ENCODE assay signal across 9 cellular contexts in the genomic region with DNA sequence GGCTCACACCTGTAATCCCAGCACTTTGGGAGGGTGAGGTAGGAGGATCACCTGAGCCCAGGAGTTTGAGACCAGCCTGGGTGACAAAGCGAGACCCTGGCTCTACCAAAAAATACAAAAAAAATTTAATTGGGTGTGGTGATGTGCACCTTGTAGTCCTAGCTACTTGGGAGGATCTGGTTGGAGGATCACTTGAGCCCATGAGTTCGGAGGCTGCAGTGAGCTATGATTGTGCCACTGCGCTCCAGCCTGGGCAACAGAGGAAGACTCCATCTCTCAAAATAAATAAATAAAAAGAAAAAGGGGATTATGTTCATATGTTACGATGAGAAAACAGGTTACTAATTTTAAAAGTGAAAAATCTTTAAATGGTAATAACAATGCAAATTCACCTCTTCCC. TPM values are rescaled to one million over a fixed set of nuclear protein-coding genes. Genes with fewer than 3 reads are reported as not detected.
A peak's percentile ranks its signal among the peaks of the same experiment; 100 is the strongest.
DNase-seq lines count a peak whose midpoint lies in the region; ATAC-seq and TF ChIP-seq lines count a peak whose summit lies in the region.
"Had no signal": no experiment of that assay in that cellular context is flagged by ENCODE, and none has a peak within 500 bp of the region (broad histone marks: within the 10 kb centered on the region; RNA-seq: fewer than 3 reads in every experiment).

No MANE protein-coding gene starts in this region.

- H3K36me3 ChIP-seq in kidney epithelial cell (ENCODE audit: control insufficient read depth, insufficient read depth, low read length) (no peaks in the 10 kb centered on the region), upper lobe of left lung (peaks cover 0 to 10% (median 8%) of the 10 kb centered on the region in 4 donors)
- H3K36me3 ChIP-seq: cardiac muscle cell had no signal

- no peak for TF ChIP-seq POLR2A in upper lobe of left lung (IDR thresholded peaks at IDR 0.05)

- H3K27me3 ChIP-seq in kidney epithelial cell (ENCODE audit: control insufficient read depth, insufficient read depth, low read length) (no peaks in the 10 kb centered on the region), upper lobe of left lung (no peaks in the 10 kb centered on the region)

- peak overlapping the region; percentile 37 to 97 (median 90) for H3K27ac ChIP-seq in upper lobe of left lung
- H3K27ac ChIP-seq: cardiac muscle cell had no signal

- peak overlapping the region; percentile 61 for H3K4me3 ChIP-seq in kidney epithelial cell (ENCODE audit: low read depth, low read length)
- peak overlapping the region; percentile 16 to 96 (median 70) for H3K4me3 ChIP-seq in upper lobe of left lung

- H3K27me3 Mint-ChIP-seq in activated naive CD4-positive, alpha-beta T cell treated with anti-CD3 and anti-CD28 coated beads, Interleukin-2, amount 50 U/mL, for 24 hours = no peaks in the 10 kb centered on the region
- no peaks in the 10 kb centered on the region for H3K27me3 Mint-ChIP-seq in activated T-helper 1 cell treated with anti-CD3 and anti-CD28 coated beads, Interleukin-12 subunit alpha, Interleukin-12 subunit beta, Interleukin-2, Interleukin-4 antibody, amounts not matched to agents 30 ng/mL and 10 ng/mL and 1 ng/mL, durations not matched to agents 14 hours and 24 hours and 36 hours (ENCODE audit: insufficient read depth)

- intact Hi-C loops in activated T-helper 1 cell treated with anti-CD3 and anti-CD28 coated beads, Interleukin-12 subunit alpha, Interleukin-12 subunit beta, Interleukin-2, Interleukin-4 antibody, amounts not matched to agents 30 ng/mL and 10 ng/mL and 1 ng/mL, durations not matched to agents 14 hours and 24 hours and 36 hours (cut with micrococcal nuclease) = loop anchor here (1.0 to 10.0 kb wide), 10 partner anchors 10 to 947 kb away; partner anchors contain the start of genes GLG1, KARS1, PSMD7 and RFWD3

- no peaks in the 10 kb centered on the region for H3K9me3 ChIP-seq in upper lobe of left lung

- no peak for TF ChIP-seq EP300 in upper lobe of left lung (IDR thresholded peaks at IDR 0.05)

- H3K4me3 Mint-ChIP-seq in activated naive CD4-positive, alpha-beta T cell treated with anti-CD3 and anti-CD28 coated beads, Interleukin-2, amount 50 U/mL, for 24 hours = peak overlapping the region; percentile 100
- H3K4me3 Mint-ChIP-seq in activated T-helper 1 cell treated with anti-CD3 and anti-CD28 coated beads, Interleukin-12 subunit alpha, Interleukin-12 subunit beta, Interleukin-2, Interleukin-4 antibody, amounts not matched to agents 30 ng/mL and 10 ng/mL and 1 ng/mL, durations not matched to agents 14 hours and 24 hours and 36 hours = peak overlapping the region; percentile 100

- peaks cover 10% of the 10 kb centered on the region for H3K36me3 Mint-ChIP-seq in activated naive CD4-positive, alpha-beta T cell treated with anti-CD3 and anti-CD28 coated beads, Interleukin-2, amount 50 U/mL, for 24 hours
- H3K36me3 Mint-ChIP-seq in activated T-helper 1 cell treated with anti-CD3 and anti-CD28 coated beads, Interleukin-12 subunit alpha, Interleukin-12 subunit beta, Interleukin-2, Interleukin-4 antibody, amounts not matched to agents 30 ng/mL and 10 ng/mL and 1 ng/mL, durations not matched to agents 14 hours and 24 hours and 36 hours (ENCODE audit: low read depth) = peaks cover 25% of the 10 kb centered on the region

- 50 to 53% methylated on average over 4 of the region's 4 CpGs for WGBS in upper lobe of left lung, 2 donors

- H3K27ac Mint-ChIP-seq in activated naive CD4-positive, alpha-beta T cell treated with anti-CD3 and anti-CD28 coated beads, Interleukin-2, amount 50 U/mL, for 24 hours = peak overlapping the region; percentile 51
- H3K27ac Mint-ChIP-seq in activated T-helper 1 cell treated with anti-CD3 and anti-CD28 coated beads, Interleukin-12 subunit alpha, Interleukin-12 subunit beta, Interleukin-2, Interleukin-4 antibody, amounts not matched to agents 30 ng/mL and 10 ng/mL and 1 ng/mL, durations not matched to agents 14 hours and 24 hours and 36 hours = no peak overlapping the region

- no peaks in the 10 kb centered on the region for H3K9me3 Mint-ChIP-seq in activated naive CD4-positive, alpha-beta T cell treated with anti-CD3 and anti-CD28 coated beads, Interleukin-2, amount 50 U/mL, for 24 hours
- H3K9me3 Mint-ChIP-seq in activated T-helper 1 cell treated with anti-CD3 and anti-CD28 coated beads, Interleukin-12 subunit alpha, Interleukin-12 subunit beta, Interleukin-2, Interleukin-4 antibody, amounts not matched to agents 30 ng/mL and 10 ng/mL and 1 ng/mL, durations not matched to agents 14 hours and 24 hours and 36 hours = no peaks in the 10 kb centered on the region

- no peak for ATAC-seq in upper lobe of left lung (ENCODE audit: low FRiP score in 2 of 2)

- H3K4me1 ChIP-seq in upper lobe of left lung = peaks cover 24 to 42% (median 36%) of the 10 kb centered on the region in 4 donors

- peaks cover 70% of the 10 kb centered on the region for H3K4me1 Mint-ChIP-seq in activated naive CD4-positive, alpha-beta T cell treated with anti-CD3 and anti-CD28 coated beads, Interleukin-2, amount 50 U/mL, for 24 hours
- peaks cover 65% of the 10 kb centered on the region for H3K4me1 Mint-ChIP-seq in activated T-helper 1 cell treated with anti-CD3 and anti-CD28 coated beads, Interleukin-12 subunit alpha, Interleukin-12 subunit beta, Interleukin-2, Interleukin-4 antibody, amounts not matched to agents 30 ng/mL and 10 ng/mL and 1 ng/mL, durations not matched to agents 14 hours and 24 hours and 36 hours (ENCODE audit: low read depth)

- TF ChIP-seq CTCF in kidney epithelial cell (IDR thresholded peaks at IDR 0.05; ENCODE audit: insufficient read depth, low read length, poor library complexity, severe bottlenecking) = no peak
- TF ChIP-seq CTCF in upper lobe of left lung (IDR thresholded peaks at IDR 0.05) = no peak

- no peak for DNase-seq in activated naive CD4-positive, alpha-beta T cell (lab: John Stamatoyannopoulos, UW)
- no peak for DNase-seq in activated T-helper 1 cell treated with anti-CD3 and anti-CD28 coated beads, Interleukin-12 subunit alpha, Interleukin-12 subunit beta, Interleukin-2, Interleukin-4 antibody, amounts not matched to agents 30 ng/mL and 10 ng/mL and 1 ng/mL, durations not matched to agents 14 hours and 24 hours and 36 hours (ENCODE audit: low spot score)
- DNase-seq in kidney epithelial cell (ENCODE audit: low read depth) = no peak
- no peak for DNase-seq in upper lobe of left lung
- DNase-seq in NCI-H1694 (lab: John Stamatoyannopoulos, UW) = no peak
- DNase-seq in hippocampal formation (lab: John Stamatoyannopoulos, UW) = no peak
- no peak for DNase-seq in iPS-NIHi11 (ENCODE audit: low spot score)

RNA-seq across cellular contexts. Expression of gene MLKL, which starts 1.0 kb away (rescaled TPM):
- 23.9 and 24.0 TPM in 2 replicates for total RNA-seq in activated T-helper 1 cell treated with anti-CD3 and anti-CD28 coated beads, Interleukin-12 subunit alpha, Interleukin-12 subunit beta, Interleukin-2, Interleukin-4 antibody, amounts not matched to agents 30 ng/mL and 10 ng/mL and 1 ng/mL, durations not matched to agents 14 hours and 24 hours and 36 hours
- 11.5 and 12.0 TPM in 2 replicates for total RNA-seq in kidney epithelial cell
- 10 to 100 TPM; 15.0 to 81.7 (median 31.6) TPM for total RNA-seq in upper lobe of left lung

RNA-seq across cellular contexts. Expression of gene RFWD3, which starts 33.0 kb away (rescaled TPM):
- 112 and 116 TPM in 2 replicates for total RNA-seq in activated T-helper 1 cell treated with anti-CD3 and anti-CD28 coated beads, Interleukin-12 subunit alpha, Interleukin-12 subunit beta, Interleukin-2, Interleukin-4 antibody, amounts not matched to agents 30 ng/mL and 10 ng/mL and 1 ng/mL, durations not matched to agents 14 hours and 24 hours and 36 hours
- total RNA-seq in kidney epithelial cell (25.9 and 35.4 TPM in 2 replicates), upper lobe of left lung (10 to 100 TPM in 5 of 6 donors, 1 to 10 TPM in 1; 6.0 to 28.6 (median 20.0) TPM)
